In genomic region chr2:217117523-217117922, GRCh38 we compare ENCODE assay signal across 20 cellular contexts.
DNase-seq lines count a peak whose midpoint lies in the region; ATAC-seq, FAIRE-seq and TF ChIP-seq lines count a peak whose summit lies in the region.
"Had no signal": no experiment of that assay in that cellular context is flagged by ENCODE, and none has a peak within 500 bp of the region (broad histone marks: within the 10 kb centered on the region; RNA-seq: fewer than 3 reads in every experiment).

No MANE protein-coding gene starts in this region.

- H3K4me1 ChIP-seq in K562 (replicated peaks in 1 of 2; ENCODE audit: control insufficient read depth in 2 of 2, insufficient read depth in 2 of 2, low read length in 2 of 2), result peaks cover 0 to 4% of the 10 kb centered on the region in 2 experiments; a peak in 2 of 5 replicates
- H3K4me1 ChIP-seq: Caco-2 had no signal

- H3K4me3 Mint-ChIP-seq in activated CD8-positive, alpha-beta T cell treated with anti-CD3 and anti-CD28 coated beads, Interleukin-2, amount 10 ng/mL, durations not matched to agents 7 days and 5 days, result no peak overlapping the region
- no peak overlapping the region for H3K4me3 Mint-ChIP-seq in activated CD8-positive, alpha-beta T cell treated with anti-CD3 and anti-CD28 coated beads for 36 hours
- H3K4me3 Mint-ChIP-seq: B cell; CD4-positive, CD25-positive, alpha-beta regulatory T cell; CD8-positive, alpha-beta T cell; H9 had no signal

- H3K4me3 ChIP-seq in K562, result no peak overlapping the region
- H3K4me3 ChIP-seq: BLaER1 had no signal

- peaks cover 14% of the 10 kb centered on the region for H3K4me1 Mint-ChIP-seq in activated CD8-positive, alpha-beta T cell treated with anti-CD3 and anti-CD28 coated beads, Interleukin-2, amount 10 ng/mL, durations not matched to agents 7 days and 5 days (ENCODE audit: low read depth)
- no peaks in the 10 kb centered on the region for H3K4me1 Mint-ChIP-seq in activated CD8-positive, alpha-beta T cell treated with anti-CD3 and anti-CD28 coated beads for 36 hours (ENCODE audit: low read depth)
- H3K4me1 Mint-ChIP-seq: B cell; CD4-positive, CD25-positive, alpha-beta regulatory T cell had no signal

- DNase-seq in activated CD8-positive, alpha-beta T cell treated with anti-CD3 and anti-CD28 coated beads, Interleukin-2, amount 10 ng/mL, durations not matched to agents 7 days and 5 days, result peak; percentile 24
- DNase-seq in activated CD8-positive, alpha-beta T cell treated with anti-CD3 and anti-CD28 coated beads for 36 hours, result no peak
- DNase-seq in K562 (ENCODE audit: extremely low read depth in 1 of 4, low spot score in 3 of 4) (no peak), DMS53 (lab: John Stamatoyannopoulos, UW) (no peak), NK-92 (lab: John Stamatoyannopoulos, UW; ENCODE audit: unreplicated experiment) (no peak), HUDEP-2 (lab: John Stamatoyannopoulos, UW; ENCODE audit: unreplicated experiment in 76 of 76) (no peak)
- DNase-seq: Caco-2; CD4-positive, CD25-positive, alpha-beta regulatory T cell; CD8-positive, alpha-beta T cell; DMS153; DMS79; EL; GDM1; H9 had no signal

- BruUV-seq in K562 (replicated peaks; lab: Mats Ljungman, UMichigan), result no TSS peak

- no peaks in the 10 kb centered on the region for H3K27me3 ChIP-seq in K562 (ENCODE audit: control insufficient read depth in 2 of 2, insufficient read depth in 2 of 2, low read length in 2 of 2)
- H3K27me3 ChIP-seq: BLaER1 had no signal

- no peak for FAIRE-seq in K562 (lab: Jason Lieb, UNC)
- FAIRE-seq: GM12892 had no signal

- TF ChIP-seq RAD21 in Ishikawa (IDR thresholded peaks at IDR 0.05; ENCODE audit: low read depth) (no peak), K562 (CRISPR knock-in tag; conservative IDR thresholded peaks at IDR 0.05 in 1 of 2, IDR thresholded peaks at IDR 0.05 in 1 of 2) (no peak)

- no peak for ATAC-seq in activated CD8-positive, alpha-beta T cell treated with anti-CD3 and anti-CD28 coated beads, Interleukin-2, amount 10 ng/mL, durations not matched to agents 7 days and 5 days
- no peak for ATAC-seq in activated CD8-positive, alpha-beta T cell treated with anti-CD3 and anti-CD28 coated beads for 36 hours
- ATAC-seq in K562, result no peak
- ATAC-seq: CD8-positive, alpha-beta T cell; HCT116 had no signal

- TF ChIP-seq CTCF in activated CD8-positive, alpha-beta T cell treated with anti-CD3 and anti-CD28 coated beads for 36 hours (IDR thresholded peaks at IDR 0.05), result no peak
- no peak for TF ChIP-seq CTCF in K562 (IDR thresholded peaks at IDR 0.05 in 2 of 3, conservative IDR thresholded peaks at IDR 0.05 in 1 of 3; ENCODE audit: insufficient read depth in 2 of 3, low read depth in 1 of 3, low read length in 3 of 3)

- H3K36me3 ChIP-seq in K562 (ENCODE audit: control insufficient read depth, insufficient read depth, low read length), result no peaks in the 10 kb centered on the region
- H3K36me3 ChIP-seq: BLaER1 had no signal

- no peaks in the 10 kb centered on the region for H3K9me3 ChIP-seq in K562 (replicated peaks; ENCODE audit: control insufficient read depth, insufficient read depth, low read depth, low read length)
- H3K9me3 ChIP-seq: BLaER1, Caco-2 had no signal

- H4K20me1 ChIP-seq in K562 (replicated peaks; ENCODE audit: control insufficient read depth, insufficient read depth, low read length), result no peaks in the 10 kb centered on the region
- H4K20me1 ChIP-seq: BLaER1 had no signal

- H3K27ac ChIP-seq in K562 (ENCODE audit: extremely low read depth, low read depth, low read length), result no peak overlapping the region
- H3K27ac ChIP-seq: BLaER1, C4-2B had no signal

- no peak overlapping the region for H3K9ac ChIP-seq in K562 (ENCODE audit: insufficient read depth in 1 of 2, low read depth in 2 of 2, low read length in 2 of 2)
- H3K9ac ChIP-seq: BLaER1 had no signal

- no peaks in the 10 kb centered on the region for H3K9me1 ChIP-seq in K562 (ENCODE audit: control insufficient read depth, insufficient read depth, low read length)

- no peaks in the 10 kb centered on the region for H3K9me3 Mint-ChIP-seq in activated CD8-positive, alpha-beta T cell treated with anti-CD3 and anti-CD28 coated beads, Interleukin-2, amount 10 ng/mL, durations not matched to agents 7 days and 5 days (ENCODE audit: insufficient read depth)
- H3K9me3 Mint-ChIP-seq in activated CD8-positive, alpha-beta T cell treated with anti-CD3 and anti-CD28 coated beads for 36 hours, result no peaks in the 10 kb centered on the region
- H3K9me3 Mint-ChIP-seq: CD8-positive, alpha-beta T cell; H9 had no signal

- no peak for TF ChIP-seq POLR2A in K562 (conservative IDR thresholded peaks at IDR 0.05)

- 0% methylated on average over 1 of the region's 1 CpG for WGBS in K562 (ENCODE audit: insufficient coverage, low coverage, missing lambda C conversion rate)

- 0 out of 2 replicates have a peak overlapping the region, but pooled peaks have one; percentile 49 for H2AFZ ChIP-seq in K562 (ENCODE audit: low read depth, low read length)

- TF ChIP-seq EP300 in Ishikawa (IDR thresholded peaks at IDR 0.05; ENCODE audit: borderline replicate concordance), result no peak
- TF ChIP-seq EP300 in K562 (IDR thresholded peaks at IDR 0.05; ENCODE audit: low read length), result no peak

- no peak overlapping the region for H3K4me2 ChIP-seq in K562 (ENCODE audit: insufficient read depth, low read length)
- H3K4me2 ChIP-seq: BLaER1 had no signal

- CTCF ChIA-PET in activated CD8-positive, alpha-beta T cell treated with anti-CD3 and anti-CD28 coated beads, Interleukin-2, amount 10 ng/mL, durations not matched to agents 7 days and 5 days (lab: Charles Lee), result interaction anchor here (1.3 kb wide), 1 partner anchor 596 kb away, joined by 3 read pairs; no protein-coding TSS in a partner anchor
- CTCF ChIA-PET in activated CD8-positive, alpha-beta T cell treated with anti-CD3 and anti-CD28 coated beads for 36 hours (lab: Charles Lee), result no interaction called here
- CTCF ChIA-PET in K562 (lab: Yijun Ruan, JAX; ENCODE audit: low intra/inter-chr PET ratio), result no interaction called here

- POLR2A ChIA-PET in activated CD8-positive, alpha-beta T cell treated with anti-CD3 and anti-CD28 coated beads, Interleukin-2, amount 10 ng/mL, durations not matched to agents 7 days and 5 days (lab: Charles Lee), result no interaction called here
- POLR2A ChIA-PET in activated CD8-positive, alpha-beta T cell treated with anti-CD3 and anti-CD28 coated beads for 36 hours (lab: Charles Lee), result no interaction called here
- POLR2A ChIA-PET in K562 (lab: Yijun Ruan, JAX), result no interaction called here

- no peak overlapping the region for H3K27ac Mint-ChIP-seq in activated CD8-positive, alpha-beta T cell treated with anti-CD3 and anti-CD28 coated beads, Interleukin-2, amount 10 ng/mL, durations not matched to agents 7 days and 5 days
- no peak overlapping the region for H3K27ac Mint-ChIP-seq in activated CD8-positive, alpha-beta T cell treated with anti-CD3 and anti-CD28 coated beads for 36 hours
- H3K27ac Mint-ChIP-seq: B cell; CD4-positive, CD25-positive, alpha-beta regulatory T cell; CD8-positive, alpha-beta T cell; H9 had no signal

- H3K27me3 Mint-ChIP-seq in activated CD8-positive, alpha-beta T cell treated with anti-CD3 and anti-CD28 coated beads, Interleukin-2, amount 10 ng/mL, durations not matched to agents 7 days and 5 days (ENCODE audit: low read depth), result peaks cover 15% of the 10 kb centered on the region
- H3K27me3 Mint-ChIP-seq in activated CD8-positive, alpha-beta T cell treated with anti-CD3 and anti-CD28 coated beads for 36 hours, result peaks cover 5% of the 10 kb centered on the region
- H3K27me3 Mint-ChIP-seq: CD4-positive, CD25-positive, alpha-beta regulatory T cell had no signal

- H3K79me2 ChIP-seq in K562 (ENCODE audit: control insufficient read depth, insufficient read depth, low read length), result no peaks in the 10 kb centered on the region

- intact Hi-C loops in activated CD8-positive, alpha-beta T cell treated with anti-CD3 and anti-CD28 coated beads for 36 hours (cut with micrococcal nuclease), result no loop called here
- intact Hi-C loops in K562 (cut with micrococcal nuclease), result no loop called here

- no peaks in the 10 kb centered on the region for H3K36me3 Mint-ChIP-seq in activated CD8-positive, alpha-beta T cell treated with anti-CD3 and anti-CD28 coated beads, Interleukin-2, amount 10 ng/mL, durations not matched to agents 7 days and 5 days (ENCODE audit: low read depth)
- H3K36me3 Mint-ChIP-seq in activated CD8-positive, alpha-beta T cell treated with anti-CD3 and anti-CD28 coated beads for 36 hours (ENCODE audit: low read depth), result no peaks in the 10 kb centered on the region
- H3K36me3 Mint-ChIP-seq: CD4-positive, CD25-positive, alpha-beta regulatory T cell; CD8-positive, alpha-beta T cell had no signal

- in situ Hi-C loops in K562 (cut with MboI), result no loop called here

TF ChIP-seq in Ishikawa, 13 proteins besides CTCF, POLR2A, EP300 and RAD21:
- TF ChIP-seq, protein P1, sequence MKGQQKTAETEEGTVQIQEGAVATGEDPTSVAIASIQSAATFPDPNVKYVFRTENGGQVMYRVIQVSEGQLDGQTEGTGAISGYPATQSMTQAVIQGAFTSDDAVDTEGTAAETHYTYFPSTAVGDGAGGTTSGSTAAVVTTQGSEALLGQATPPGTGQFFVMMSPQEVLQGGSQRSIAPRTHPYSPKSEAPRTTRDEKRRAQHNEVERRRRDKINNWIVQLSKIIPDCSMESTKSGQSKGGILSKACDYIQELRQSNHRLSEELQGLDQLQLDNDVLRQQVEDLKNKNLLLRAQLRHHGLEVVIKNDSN (IDR thresholded peaks at IDR 0.05), result peak; percentile 53; the same call in 1 of the 2 replicates
- no peak for TF ChIP-seq NFIC (IDR thresholded peaks at IDR 0.05)

TF ChIP-seq in K562, 482 proteins besides CTCF, POLR2A, EP300 and RAD21 (continues in another document):
- peak; percentile 71 for TF ChIP-seq RAD51 (IDR thresholded peaks at IDR 0.05; ENCODE audit: borderline replicate concordance, low read depth)
